In genomic region chr15:94119923-94120775, GRCh38 we compare ENCODE assay signal across 8 cellular contexts.
DNase-seq lines count a peak whose midpoint lies in the region; ATAC-seq and TF ChIP-seq lines count a peak whose summit lies in the region.

No MANE protein-coding gene starts in this region.

- intact Hi-C loops in mammary epithelial cell (cut with micrococcal nuclease), result loop anchor here (1.0 to 10.0 kb wide), 6 partner anchors 115 to 1325 kb away; no protein-coding TSS in a partner anchor

- no TSS peak for BruUV-seq in mammary epithelial cell (replicated peaks; lab: Mats Ljungman, UMichigan)

- H3K4me1 ChIP-seq in SK-N-SH (ENCODE audit: control insufficient read depth in 1 of 2, insufficient read depth in 2 of 2, low read depth in 1 of 2, low read length in 1 of 2), result peaks cover 0 to 10% of the 10 kb centered on the region in 2 experiments; a peak in 1 of 4 replicates
- no peaks in the 10 kb centered on the region for H3K4me1 ChIP-seq in mammary epithelial cell (ENCODE audit: insufficient read depth, low read length)

- no peaks in the 10 kb centered on the region for H3F3A ChIP-seq in SK-N-SH (replicated peaks; ENCODE audit: insufficient read depth)

- H3K36me3 ChIP-seq in SK-N-SH (replicated peaks in 1 of 2; ENCODE audit: control insufficient read depth in 1 of 2, insufficient read depth in 2 of 2, low read length in 1 of 2), result no peaks in the 10 kb centered on the region
- no peaks in the 10 kb centered on the region for H3K36me3 ChIP-seq in mammary epithelial cell (ENCODE audit: insufficient read depth, low read length)

- H2AFZ ChIP-seq in SK-N-SH (ENCODE audit: low read depth), result peak overlapping the region; percentile 55; the same call in 1 of the 2 replicates
- H2AFZ ChIP-seq in mammary epithelial cell (ENCODE audit: low read depth, low read length), result no peak overlapping the region

- peak; percentile 100 for TF ChIP-seq CTCF in AG10803 (conservative IDR thresholded peaks at IDR 0.05; ENCODE audit: low read length)
- peak; percentile 100 for TF ChIP-seq CTCF in SK-N-SH (IDR thresholded peaks at IDR 0.05)
- peak; percentile 97 to 99 for TF ChIP-seq CTCF in mammary epithelial cell (conservative IDR thresholded peaks at IDR 0.05 in 1 of 2, IDR thresholded peaks at IDR 0.05 in 1 of 2; ENCODE audit: extremely low read depth in 1 of 2, insufficient read depth in 1 of 2, low read depth in 1 of 2, low read length in 2 of 2)

- peak overlapping the region in 1 of 2 experiments; percentile 17; a peak in 1 of 4 replicates for H3K27ac ChIP-seq in SK-N-SH (ENCODE audit: low read depth in 2 of 2, low read length in 1 of 2)
- H3K27ac ChIP-seq in mammary epithelial cell (ENCODE audit: insufficient read depth, low read depth, low read length), result no peak overlapping the region

- H3K9me3 ChIP-seq in SK-N-SH (no peaks in the 10 kb centered on the region), mammary epithelial cell (replicated peaks; ENCODE audit: insufficient read depth, low read length) (no peaks in the 10 kb centered on the region)

- H4K20me1 ChIP-seq in SK-N-SH (ENCODE audit: insufficient read depth), result no peaks in the 10 kb centered on the region
- no peaks in the 10 kb centered on the region for H4K20me1 ChIP-seq in mammary epithelial cell (ENCODE audit: insufficient read depth, low read length)

- CTCF ChIA-PET in SK-N-SH (lab: Yijun Ruan, JAX) (interaction anchor here (0.5 to 2.2 kb wide), 161 partner anchors 8 to 1332 kb away, joined by 3 to 191 read pairs (median 4); partner anchors contain the start of gene RGMA), mammary epithelial cell (lab: Charles Lee; ENCODE audit: low non-redundant PET) (interaction anchor here (0.5 to 1.5 kb wide), 15 partner anchors 36 to 1199 kb away, joined by 3 to 23 read pairs (median 5); no protein-coding TSS in a partner anchor)

- TF ChIP-seq RAD21 in SK-N-SH (IDR thresholded peaks at IDR 0.05; ENCODE audit: low read length), result peak; percentile 100

- H3K27me3 ChIP-seq in SK-N-SH (ENCODE audit: insufficient read depth) (no peaks in the 10 kb centered on the region), mammary epithelial cell (ENCODE audit: insufficient read depth, low read length) (no peaks in the 10 kb centered on the region)

- H3K4me3 ChIP-seq in AG10803 (ENCODE audit: low read length) (no peak overlapping the region), SK-N-SH (ENCODE audit: low read depth in 2 of 2, low read length in 1 of 2) (peak overlapping the region in 1 of 2 experiments; percentile 18; a peak in 1 of 4 replicates), mammary epithelial cell (replicated peaks in 1 of 3; ENCODE audit: insufficient read depth in 1 of 3, low read depth in 2 of 3, low read length in 3 of 3) (no peak overlapping the region)

- H3K9ac ChIP-seq in SK-N-SH (no peak overlapping the region), mammary epithelial cell (ENCODE audit: insufficient read depth, low read length) (no peak overlapping the region)

- DNase-seq in AG10803 (ENCODE audit: low read depth), result peak; percentile 86
- DNase-seq in NCI-H1436 (lab: John Stamatoyannopoulos, UW), result peak; percentile 72
- peak; percentile 62 for DNase-seq in SK-N-SH
- peak; percentile 75 for DNase-seq in mammary epithelial cell
- DNase-seq in islet precursor cell, result peak; percentile 82
- peak; percentile 11 to 16 for DNase-seq in stimulated activated CD4-positive, alpha-beta T cell treated with anti-CD3 and anti-CD28 coated beads, Interleukin-2, amount 100 ng/mL, for 48 hours

- H3K4me2 ChIP-seq in SK-N-SH (no peak overlapping the region), mammary epithelial cell (ENCODE audit: insufficient read depth, low read depth, low read length) (no peak overlapping the region)

- dilution Hi-C loops in mammary epithelial cell (cut with HindIII; ENCODE audit: low sequenced_read_pairs), result loop anchor here (10.0 kb wide), 1 partner anchor 1015 kb away; no protein-coding TSS in a partner anchor

- no peak for TF ChIP-seq EP300 in SK-N-SH (IDR thresholded peaks at IDR 0.05; ENCODE audit: borderline replicate concordance in 1 of 2, low read depth in 1 of 2, low read length in 1 of 2)

- POLR2A ChIA-PET in SK-N-SH (lab: Yijun Ruan, JAX), result no interaction called here

- no peaks in the 10 kb centered on the region for H3K79me2 ChIP-seq in SK-N-SH (ENCODE audit: insufficient read depth)
- H3K79me2 ChIP-seq in mammary epithelial cell (ENCODE audit: insufficient read depth, low read length), result no peaks in the 10 kb centered on the region

- 44% methylated on average over 11 of the region's 11 CpGs for WGBS in SK-N-SH (ENCODE audit: low lambda C conversion rate)
- WGBS in mammary epithelial cell (ENCODE audit: low coverage, missing lambda C conversion rate), result 39% methylated on average over 11 of the region's 11 CpGs

- ATAC-seq in GM18508 (IDR thresholded peaks at IDR 0.05; ENCODE audit: insufficient read depth, unreplicated experiment) (peak; percentile 98), HG02938 (IDR thresholded peaks at IDR 0.05; ENCODE audit: unreplicated experiment) (peak; percentile 99)

- in situ Hi-C loops in mammary epithelial cell (cut with MboI; ENCODE audit: low sequenced_read_pairs in 2 of 2), result loop anchor here (5.0 to 10.0 kb wide), 3 partner anchors 125 to 1085 kb away; no protein-coding TSS in a partner anchor

- H3K9me2 ChIP-seq in SK-N-SH, result no peaks in the 10 kb centered on the region

TF ChIP-seq in SK-N-SH, 30 proteins besides CTCF, POLR2A, EP300 and RAD21:
- TF ChIP-seq CHD2 (IDR thresholded peaks at IDR 0.05; ENCODE audit: low read length, partially characterized antibody) (peak; percentile 57), YY1 (IDR thresholded peaks at IDR 0.05; ENCODE audit: low read depth) (no peak), SMC3 (IDR thresholded peaks at IDR 0.05; ENCODE audit: low read depth, low read length) (peak; percentile 99), FOXM1 (IDR thresholded peaks at IDR 0.05; ENCODE audit: low read depth) (0 out of 2 replicates have a peak, but pooled peaks have one; percentile 25)

Comparison
In these comparisons a context has a peak if more than half of its experiments do, and no peak if none do; other contexts are left out.
1. DNase-seq: peak in every context shown above with its lines; median percentile 86 in AG10803; 82 in islet precursor cell; 75 in mammary epithelial cell; 72 in NCI-H1436; 62 in SK-N-SH; 14 in stimulated activated CD4-positive, alpha-beta T cell treated with anti-CD3 and anti-CD28 coated beads, Interleukin-2, amount 100 ng/mL, for 48 hours.